14 cellular contexts compared by ENCODE assay signal in the genomic region with DNA sequence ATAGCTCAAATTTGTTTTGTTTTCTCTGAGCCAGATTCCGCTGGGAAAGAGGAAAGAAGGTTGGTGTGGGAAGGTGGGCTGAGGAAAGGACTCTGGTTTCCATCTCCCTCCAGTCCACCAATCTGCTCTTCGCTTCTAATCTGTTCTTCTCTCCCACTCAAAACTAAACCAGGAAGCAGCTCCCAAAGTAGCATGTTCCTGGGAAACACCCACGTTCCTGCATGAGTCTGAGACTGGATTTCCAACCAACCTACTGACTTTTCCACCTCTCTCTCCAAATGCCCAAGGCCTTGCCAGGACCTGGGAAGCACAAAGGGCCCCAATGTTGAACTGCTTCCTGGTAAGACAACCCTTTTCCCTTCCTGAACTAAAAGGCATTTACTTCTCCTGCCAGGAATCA.
DNase-seq lines count a peak whose midpoint lies in the region; ATAC-seq and TF ChIP-seq lines count a peak whose summit lies in the region.
"Had no signal": no experiment of that assay in that cellular context is flagged by ENCODE, and none has a peak within 500 bp of the region (broad histone marks: within the 10 kb centered on the region; RNA-seq: fewer than 3 reads in every experiment).

No MANE protein-coding gene starts in this region.

- no peak overlapping the region for H3K4me3 Mint-ChIP-seq in nephron progenitor cell
- H3K4me3 Mint-ChIP-seq in activated T-helper 1 cell treated with anti-CD3 and anti-CD28 coated beads, Interleukin-12 subunit alpha, Interleukin-12 subunit beta, Interleukin-2, Interleukin-4 antibody, amounts not matched to agents 30 ng/mL and 10 ng/mL and 1 ng/mL, durations not matched to agents 14 hours and 24 hours and 36 hours: no peak overlapping the region
- H3K4me3 Mint-ChIP-seq: CD14-positive monocyte; CD8-positive, alpha-beta T cell had no signal

- H3K9me3 Mint-ChIP-seq in activated naive CD4-positive, alpha-beta T cell treated with anti-CD3 and anti-CD28 coated beads, Interleukin-2, amount 50 U/mL, for 72 hours: no peaks in the 10 kb centered on the region
- H3K9me3 Mint-ChIP-seq in nephron progenitor cell: peaks cover 14% of the 10 kb centered on the region
- H3K9me3 Mint-ChIP-seq in activated T-helper 1 cell treated with anti-CD3 and anti-CD28 coated beads, Interleukin-12 subunit alpha, Interleukin-12 subunit beta, Interleukin-2, Interleukin-4 antibody, amounts not matched to agents 30 ng/mL and 10 ng/mL and 1 ng/mL, durations not matched to agents 14 hours and 24 hours and 36 hours: no peaks in the 10 kb centered on the region
- H3K9me3 Mint-ChIP-seq: CD8-positive, alpha-beta T cell had no signal

- peaks cover 3% of the 10 kb centered on the region for H3K27me3 Mint-ChIP-seq in nephron progenitor cell (ENCODE audit: low read depth, poor library complexity)
- H3K27me3 Mint-ChIP-seq in activated T-helper 1 cell treated with anti-CD3 and anti-CD28 coated beads, Interleukin-12 subunit alpha, Interleukin-12 subunit beta, Interleukin-2, Interleukin-4 antibody, amounts not matched to agents 30 ng/mL and 10 ng/mL and 1 ng/mL, durations not matched to agents 14 hours and 24 hours and 36 hours (ENCODE audit: insufficient read depth): peaks cover 3% of the 10 kb centered on the region

- no peak for TF ChIP-seq CTCF in nephron progenitor cell (IDR thresholded peaks at IDR 0.05)
- TF ChIP-seq CTCF in uterus (IDR thresholded peaks at IDR 0.05): no peak

- no peak for ATAC-seq in activated naive CD4-positive, alpha-beta T cell treated with anti-CD3 and anti-CD28 coated beads, Interleukin-2, amount 50 U/mL, for 72 hours
- ATAC-seq in GM19395 (IDR thresholded peaks at IDR 0.05; ENCODE audit: unreplicated experiment): no peak
- ATAC-seq: CD8-positive, alpha-beta T cell had no signal

- no peak overlapping the region for H3K4me3 ChIP-seq in uterus
- H3K4me3 ChIP-seq: HAP-1 had no signal

- no peaks in the 10 kb centered on the region for H3K36me3 ChIP-seq in uterus
- H3K36me3 ChIP-seq: HAP-1 had no signal

- H3K36me3 Mint-ChIP-seq in activated naive CD4-positive, alpha-beta T cell treated with anti-CD3 and anti-CD28 coated beads, Interleukin-2, amount 50 U/mL, for 72 hours: no peaks in the 10 kb centered on the region
- peaks cover 7% of the 10 kb centered on the region for H3K36me3 Mint-ChIP-seq in nephron progenitor cell (ENCODE audit: low read depth)
- H3K36me3 Mint-ChIP-seq in activated T-helper 1 cell treated with anti-CD3 and anti-CD28 coated beads, Interleukin-12 subunit alpha, Interleukin-12 subunit beta, Interleukin-2, Interleukin-4 antibody, amounts not matched to agents 30 ng/mL and 10 ng/mL and 1 ng/mL, durations not matched to agents 14 hours and 24 hours and 36 hours (ENCODE audit: low read depth): no peaks in the 10 kb centered on the region
- H3K36me3 Mint-ChIP-seq: CD14-positive monocyte; CD8-positive, alpha-beta T cell had no signal

- no peaks in the 10 kb centered on the region for H3K9me3 ChIP-seq in uterus
- H3K9me3 ChIP-seq: Caco-2, HAP-1 had no signal

- TF ChIP-seq POLR2A in uterus (IDR thresholded peaks at IDR 0.05): no peak

- H3K27ac ChIP-seq in uterus: peak overlapping the region; percentile 65
- H3K27ac ChIP-seq: 22Rv1 had no signal

- H3K27ac Mint-ChIP-seq in activated naive CD4-positive, alpha-beta T cell treated with anti-CD3 and anti-CD28 coated beads, Interleukin-2, amount 50 U/mL, for 72 hours: peak overlapping the region; percentile 23 to 58
- H3K27ac Mint-ChIP-seq in nephron progenitor cell: peak overlapping the region; percentile 96
- no peak overlapping the region for H3K27ac Mint-ChIP-seq in activated T-helper 1 cell treated with anti-CD3 and anti-CD28 coated beads, Interleukin-12 subunit alpha, Interleukin-12 subunit beta, Interleukin-2, Interleukin-4 antibody, amounts not matched to agents 30 ng/mL and 10 ng/mL and 1 ng/mL, durations not matched to agents 14 hours and 24 hours and 36 hours
- H3K27ac Mint-ChIP-seq: CD14-positive monocyte; CD8-positive, alpha-beta T cell had no signal

- peaks cover 68% of the 10 kb centered on the region for H3K4me1 Mint-ChIP-seq in nephron progenitor cell
- H3K4me1 Mint-ChIP-seq in activated T-helper 1 cell treated with anti-CD3 and anti-CD28 coated beads, Interleukin-12 subunit alpha, Interleukin-12 subunit beta, Interleukin-2, Interleukin-4 antibody, amounts not matched to agents 30 ng/mL and 10 ng/mL and 1 ng/mL, durations not matched to agents 14 hours and 24 hours and 36 hours (ENCODE audit: low read depth): no peaks in the 10 kb centered on the region
- H3K4me1 Mint-ChIP-seq: CD14-positive monocyte had no signal

- DNase-seq in activated naive CD4-positive, alpha-beta T cell treated with anti-CD3 and anti-CD28 coated beads, Interleukin-2, amount 50 U/mL, for 72 hours (ENCODE audit: low spot score in 2 of 2): no peak
- DNase-seq in activated naive CD4-positive, alpha-beta T cell treated with anti-CD3 and anti-CD28 coated beads, Interleukin-2, amount 50 U/mL, for 16 hours: no peak
- peak; percentile 20 for DNase-seq in SK-MEL-5 (ENCODE audit: low read depth, low spot score)
- no peak for DNase-seq in nephron progenitor cell
- peak in 1 of 2 donors; percentile 39 for DNase-seq in uterus
- DNase-seq in activated gamma-delta T cell (lab: John Stamatoyannopoulos, UW): no peak
- no peak for DNase-seq in activated T-helper 1 cell treated with anti-CD3 and anti-CD28 coated beads, Interleukin-12 subunit alpha, Interleukin-12 subunit beta, Interleukin-2, Interleukin-4 antibody, amounts not matched to agents 30 ng/mL and 10 ng/mL and 1 ng/mL, durations not matched to agents 14 hours and 24 hours and 36 hours (ENCODE audit: low spot score)
- DNase-seq: Caco-2; CD8-positive, alpha-beta T cell; GF-D8 had no signal

- H3K27me3 ChIP-seq in uterus: no peaks in the 10 kb centered on the region

- intact Hi-C loops in uterus (cut with DNase I; ENCODE audit: low total_unique reads): no loop called here
- intact Hi-C loops in activated T-helper 1 cell treated with anti-CD3 and anti-CD28 coated beads, Interleukin-12 subunit alpha, Interleukin-12 subunit beta, Interleukin-2, Interleukin-4 antibody, amounts not matched to agents 30 ng/mL and 10 ng/mL and 1 ng/mL, durations not matched to agents 14 hours and 24 hours and 36 hours (cut with micrococcal nuclease): no loop called here

- H3K4me1 ChIP-seq in uterus: no peaks in the 10 kb centered on the region
- H3K4me1 ChIP-seq: Caco-2, HAP-1 had no signal

- in situ Hi-C loops in SK-MEL-5 (cut with HindIII; ENCODE audit: low pct_unique_long_range_greater_than_20kb, low sequenced_read_pairs): no loop called here
